ENCODE assay signal across 13 cellular contexts in genomic region chr7:84042110-84042539, GRCh38.
DNase-seq lines count a peak whose midpoint lies in the region; TF ChIP-seq lines count a peak whose summit lies in the region.
"Had no signal": no experiment of that assay in that cellular context is flagged by ENCODE, and none has a peak within 500 bp of the region (broad histone marks: within the 10 kb centered on the region; RNA-seq: fewer than 3 reads in every experiment).

No MANE protein-coding gene starts in this region.

- H3K36me3 Mint-ChIP-seq in chondrocyte (ENCODE audit: low read depth) (no peaks in the 10 kb centered on the region), mesothelial cell of epicardium (peaks cover 8% of the 10 kb centered on the region)

- H3K27me3 Mint-ChIP-seq in chondrocyte (ENCODE audit: low read depth) (no peaks in the 10 kb centered on the region), mesothelial cell of epicardium (ENCODE audit: low read depth) (no peaks in the 10 kb centered on the region)
- H3K27me3 Mint-ChIP-seq: dendritic cell treated with granulocyte-macrophage colony-stimulating factor and Interleukin-4, amounts not matched to agents 40 ng/mL and 50 ng/mL, for 4 days had no signal

- H3K27ac ChIP-seq in coronary artery, result no peak overlapping the region
- H3K27ac ChIP-seq: left lung had no signal

- H3K4me3 Mint-ChIP-seq in chondrocyte (ENCODE audit: unreplicated experiment) (no peak overlapping the region), mesothelial cell of epicardium (no peak overlapping the region)
- H3K4me3 Mint-ChIP-seq: activated T-cell treated with anti-CD3 and anti-CD28 coated beads, Interleukin-2, amount 50 U/mL, for 72 hours; dendritic cell treated with granulocyte-macrophage colony-stimulating factor and Interleukin-4, amounts not matched to agents 40 ng/mL and 50 ng/mL, for 4 days had no signal

- H3K4me3 ChIP-seq in coronary artery, result no peak overlapping the region
- H3K4me3 ChIP-seq: left lung had no signal

- H3K4me1 Mint-ChIP-seq in chondrocyte (ENCODE audit: low read depth), result peaks cover 21% of the 10 kb centered on the region
- H3K4me1 Mint-ChIP-seq in mesothelial cell of epicardium, result peaks cover 42% of the 10 kb centered on the region

- H3K27ac Mint-ChIP-seq in chondrocyte (ENCODE audit: unreplicated experiment), result peak overlapping the region; percentile 60
- peak overlapping the region; percentile 62 for H3K27ac Mint-ChIP-seq in mesothelial cell of epicardium
- H3K27ac Mint-ChIP-seq: activated T-cell treated with anti-CD3 and anti-CD28 coated beads, Interleukin-2, amount 50 U/mL, for 72 hours; dendritic cell treated with granulocyte-macrophage colony-stimulating factor and Interleukin-4, amounts not matched to agents 40 ng/mL and 50 ng/mL, for 4 days had no signal

- H3K9me3 Mint-ChIP-seq in chondrocyte (ENCODE audit: low read depth) (no peaks in the 10 kb centered on the region), mesothelial cell of epicardium (no peaks in the 10 kb centered on the region)
- H3K9me3 Mint-ChIP-seq: dendritic cell treated with granulocyte-macrophage colony-stimulating factor and Interleukin-4, amounts not matched to agents 40 ng/mL and 50 ng/mL, for 4 days had no signal

- TF ChIP-seq CTCF in AG09319 (IDR thresholded peaks at IDR 0.05; ENCODE audit: low read depth, low read length), result no peak
- no peak for TF ChIP-seq CTCF in chondrocyte (IDR thresholded peaks at IDR 0.05)
- no peak for TF ChIP-seq CTCF in mesothelial cell of epicardium (IDR thresholded peaks at IDR 0.05; ENCODE audit: unreplicated experiment)
- TF ChIP-seq CTCF in coronary artery (IDR thresholded peaks at IDR 0.05), result no peak

- DNase-seq in AG09319 (ENCODE audit: extremely low read depth, low read depth) (peak; percentile 70), M059J (ENCODE audit: low read depth) (peak; percentile 94), chondrocyte (ENCODE audit: low spot score) (no peak), mesothelial cell of epicardium (ENCODE audit: low spot score in 2 of 2, unreplicated experiment in 2 of 2) (no peak), coronary artery (ENCODE audit: low spot score) (no peak), NCI-H82 (lab: John Stamatoyannopoulos, UW) (no peak), NCI-H2029 (lab: John Stamatoyannopoulos, UW) (no peak)
- no peak for DNase-seq in activated T-cell treated with anti-CD3 and anti-CD28 coated beads, Interleukin-2, amount 50 U/mL, for 48 hours
- DNase-seq: activated T-cell treated with anti-CD3 and anti-CD28 coated beads, Interleukin-2, amount 50 U/mL, for 72 hours; COR-L47; left lung; stimulated activated naive CD8-positive, alpha-beta T cell treated with anti-CD3 and anti-CD28 coated beads, Interleukin-15, Interleukin-2, amounts not matched to agents 100 U/mL and 50 U/mL, for 24 hours had no signal

Comparison
In these comparisons a context has a peak if more than half of its experiments do, and no peak if none do; other contexts are left out.
1. DNase-seq: peak in AG09319 (single experiment) and M059J (single experiment); none in chondrocyte (single experiment), mesothelial cell of epicardium (0 of 2), activated T-cell treated with anti-CD3 and anti-CD28 coated beads, Interleukin-2, amount 50 U/mL, for 48 hours (0 of 2), coronary artery (single experiment), NCI-H82 (single experiment) and NCI-H2029 (single experiment).